In genomic region chr2:60883896-60884295, GRCh38 we compare ENCODE assay signal across 9 cellular contexts. TPM values are rescaled to one million over a fixed set of nuclear protein-coding genes. Genes with fewer than 3 reads are reported as not detected.
DNase-seq lines count a peak whose midpoint lies in the region; ATAC-seq, FAIRE-seq and TF ChIP-seq lines count a peak whose summit lies in the region.
"Had no signal": no experiment of that assay in that cellular context is flagged by ENCODE, and none has a peak within 500 bp of the region (broad histone marks: within the 10 kb centered on the region; RNA-seq: fewer than 3 reads in every experiment).

No MANE protein-coding gene starts in this region.

- no peaks in the 10 kb centered on the region for H3K9me3 ChIP-seq in Panc1 (ENCODE audit: control insufficient read depth, insufficient read depth, low read depth, low read length)
- H3K9me3 ChIP-seq in endothelial cell of umbilical vein (replicated peaks; ENCODE audit: control insufficient read depth, insufficient read depth, low read length), result no peaks in the 10 kb centered on the region
- H3K9me3 ChIP-seq in sigmoid colon, result no peaks in the 10 kb centered on the region

- in situ Hi-C loops in Panc1 (cut with HindIII; ENCODE audit: low pct_unique_long_range_greater_than_20kb, low sequenced_read_pairs), result no loop called here

- H4K20me1 ChIP-seq in endothelial cell of umbilical vein (replicated peaks; ENCODE audit: control insufficient read depth, extremely low read depth, insufficient read depth, low read length), result no peaks in the 10 kb centered on the region

- H3K4me1 ChIP-seq in Panc1 (ENCODE audit: control insufficient read depth, insufficient read depth, low read length), result peaks cover 29% of the 10 kb centered on the region; the same call in 1 of the 2 replicates
- peaks cover 46% of the 10 kb centered on the region for H3K4me1 ChIP-seq in endothelial cell of umbilical vein (ENCODE audit: control insufficient read depth, extremely low read depth, insufficient read depth, low read length)
- peaks cover 0 to 52% (median 28%) of the 10 kb centered on the region in 4 donors for H3K4me1 ChIP-seq in sigmoid colon

- H3K4me3 ChIP-seq in GM08714 (ENCODE audit: low read length), result peak overlapping the region; percentile 97; the same call in 1 of the 2 replicates
- peak overlapping the region in 1 of 2 experiments; percentile 85; a peak in 2 of 4 replicates for H3K4me3 ChIP-seq in Panc1 (ENCODE audit: low read depth in 2 of 2, low read length in 2 of 2)
- H3K4me3 ChIP-seq in endothelial cell of umbilical vein (replicated peaks in 1 of 3; ENCODE audit: insufficient read depth in 1 of 3, low read depth in 1 of 3, low read length in 3 of 3), result peak overlapping the region in 2 of 3 experiments; percentile 98 to 99
- H3K4me3 ChIP-seq in sigmoid colon, result peak overlapping the region in 3 of 4 donors; percentile 69 to 95 (median 90)

- dilution Hi-C loops in endothelial cell of umbilical vein (cut with MboI; ENCODE audit: extremely low pct_ligation_motif_present, low sequenced_read_pairs), result no loop called here

- peaks cover 42% of the 10 kb centered on the region for H3K79me2 ChIP-seq in endothelial cell of umbilical vein (ENCODE audit: control insufficient read depth, insufficient read depth, low read length)

- 11 to 21% methylated on average over 2 of the region's 2 CpGs for WGBS in sigmoid colon, 2 donors

- intact Hi-C loops in Panc1 (cut with micrococcal nuclease; ENCODE audit: unreplicated experiment), result loop anchor here (10.0 kb wide), 1 partner anchor 89 kb away; no protein-coding TSS in a partner anchor
- intact Hi-C loops in endothelial cell of umbilical vein (cut with micrococcal nuclease), result loop anchor here (5.0 kb wide), 5 partner anchors 113 to 653 kb away; partner anchors contain the start of genes PEX13, PUS10, SANBR and XPO1
- intact Hi-C loops in sigmoid colon (cut with DNase I), result loop anchor here (5.0 to 10.0 kb wide), 3 partner anchors 87 to 651 kb away; partner anchors contain the start of genes PEX13, PUS10 and XPO1

- POLR2A ChIA-PET in Panc1 (lab: Charles Lee) (no interaction called here), endothelial cell of umbilical vein (lab: Charles Lee) (no interaction called here)

- H3K27me3 ChIP-seq in Panc1 (ENCODE audit: control insufficient read depth, insufficient read depth, low read length) (no peaks in the 10 kb centered on the region), endothelial cell of umbilical vein (ENCODE audit: control insufficient read depth in 2 of 2, insufficient read depth in 2 of 2, low read length in 2 of 2) (no peaks in the 10 kb centered on the region), sigmoid colon (no peaks in the 10 kb centered on the region)

- no peak overlapping the region for H2AFZ ChIP-seq in endothelial cell of umbilical vein (ENCODE audit: low read depth, low read length)

- ATAC-seq in Panc1 (no peak), HG02840 (IDR thresholded peaks at IDR 0.05; ENCODE audit: low FRiP score, unreplicated experiment) (no peak), GM21423 (IDR thresholded peaks at IDR 0.05; ENCODE audit: unreplicated experiment) (no peak), GM18858 (IDR thresholded peaks at IDR 0.05; ENCODE audit: unreplicated experiment) (no peak), HG02885 (IDR thresholded peaks at IDR 0.05; ENCODE audit: poor library complexity, unreplicated experiment) (no peak)

- FAIRE-seq in endothelial cell of umbilical vein (lab: Jason Lieb, UNC), result no peak

- peak overlapping the region; percentile 100 for H3K4me2 ChIP-seq in endothelial cell of umbilical vein (ENCODE audit: insufficient read depth, low read length)

- TF ChIP-seq EP300 in sigmoid colon (IDR thresholded peaks at IDR 0.05), result no peak

- H3K9ac ChIP-seq in endothelial cell of umbilical vein (replicated peaks; ENCODE audit: extremely low read depth, insufficient read depth, low read length), result peak overlapping the region; percentile 87

- DNase-seq in Panc1 (ENCODE audit: low read depth, low spot score) (no peak), endothelial cell of umbilical vein (ENCODE audit: low read depth, low spot score) (peak; percentile 43), sigmoid colon (no peak)
- DNase-seq: activated effector memory CD4-positive, alpha-beta T cell treated with Interleukin-2 at 50 U/mL for 16 hours had no signal

- TF ChIP-seq POLR2A in endothelial cell of umbilical vein (IDR thresholded peaks at IDR 0.05; ENCODE audit: low read depth, low read length) (no peak), sigmoid colon (IDR thresholded peaks at IDR 0.05) (no peak)

- TF ChIP-seq CTCF in Panc1 (IDR thresholded peaks at IDR 0.05) (no peak), endothelial cell of umbilical vein (IDR thresholded peaks at IDR 0.05; ENCODE audit: extremely low read depth in 1 of 2, insufficient read depth in 1 of 2, low read depth in 1 of 2, low read length in 2 of 2) (no peak), sigmoid colon (IDR thresholded peaks at IDR 0.05) (no peak)

- CTCF ChIA-PET in Panc1 (lab: Charles Lee), result no interaction called here
- CTCF ChIA-PET in endothelial cell of umbilical vein (lab: Charles Lee), result interaction anchor here (1.6 to 2.0 kb wide), 2 partner anchors 87 to 115 kb away, joined by 4 to 12 read pairs; no protein-coding TSS in a partner anchor

- peak overlapping the region; percentile 57; the same call in 1 of the 2 replicates for H3K27ac ChIP-seq in Panc1 (ENCODE audit: low read length)
- peak overlapping the region; percentile 94 for H3K27ac ChIP-seq in endothelial cell of umbilical vein (ENCODE audit: insufficient read depth, low read depth, low read length)
- peak overlapping the region in 3 of 4 donors; percentile 93 to 99 (median 98) for H3K27ac ChIP-seq in sigmoid colon

- BruUV-seq in Panc1 (replicated peaks; lab: Mats Ljungman, UMichigan) (no TSS peak), endothelial cell of umbilical vein (replicated peaks; lab: Mats Ljungman, UMichigan) (no TSS peak)

- H3K36me3 ChIP-seq in Panc1 (ENCODE audit: control insufficient read depth, insufficient read depth, low read length) (no peaks in the 10 kb centered on the region; the same call in 1 of the 2 replicates), endothelial cell of umbilical vein (ENCODE audit: control insufficient read depth in 2 of 2, extremely low read depth in 1 of 2, insufficient read depth in 2 of 2, low read length in 2 of 2) (no peaks in the 10 kb centered on the region), sigmoid colon (no peaks in the 10 kb centered on the region)

- H3K9me1 ChIP-seq in endothelial cell of umbilical vein (replicated peaks; ENCODE audit: control insufficient read depth, extremely low read depth, insufficient read depth, low read length), result no peaks in the 10 kb centered on the region

TF ChIP-seq in endothelial cell of umbilical vein, 7 proteins besides CTCF, POLR2A, EP300 and RAD21:
- TF ChIP-seq JUN (IDR thresholded peaks at IDR 0.05; ENCODE audit: borderline replicate concordance, insufficient read depth, insufficient read length, low read depth) (no peak), MAX (IDR thresholded peaks at IDR 0.05; ENCODE audit: insufficient read depth, insufficient read length) (no peak), FOS (IDR thresholded peaks at IDR 0.05; ENCODE audit: borderline replicate concordance, insufficient read depth, low read length) (no peak), GATA2 (IDR thresholded peaks at IDR 0.05; ENCODE audit: insufficient read depth, insufficient read length, low read depth, low read length) (no peak)

RNA-seq across cellular contexts. Expression of gene REL, which starts 2.5 kb away (rescaled TPM):
- total RNA-seq in Panc1 (2021; ENCODE audit: unreplicated experiment) (10.0 TPM), endothelial cell of umbilical vein (11.7 and 12.8 TPM in 2 replicates), sigmoid colon (10 to 100 TPM; 11.0 to 14.7 (median 12.5) TPM)
- polyA plus RNA-seq in Panc1 (2012; ENCODE audit: insufficient read length), result 2.5 TPM
- polyA plus RNA-seq in endothelial cell of umbilical vein (2.4 and 3.5 TPM in 2 replicates), sigmoid colon (10 to 100 TPM in 1 of 3 donors, 1 to 10 TPM in 2; 1.2 to 10.2 (median 2.3) TPM)
- 2.9 and 3.2 TPM in 2 replicates for polyA plus RNA-seq in endothelial cell of umbilical vein (2011; cell fraction: cytosol; rRNA removed)
- 8.0 and 8.8 TPM in 2 replicates for polyA plus RNA-seq in endothelial cell of umbilical vein (2011; cell fraction: nucleus; rRNA removed)
- polyA plus RNA-seq in endothelial cell of umbilical vein (2012), result 6.1 and 7.3 TPM in 2 replicates
- 14.0 and 14.1 TPM in 2 replicates for polyA minus RNA-seq in endothelial cell of umbilical vein
- polyA minus RNA-seq in endothelial cell of umbilical vein (2011; cell fraction: cytosol; rRNA and poly(A)+ RNA removed), result 10.2 TPM
- 16.5 and 21.4 TPM in 2 replicates for polyA minus RNA-seq in endothelial cell of umbilical vein (2011; cell fraction: nucleus; rRNA and poly(A)+ RNA removed)
